In genomic region chr5:178093129-178093528, GRCh38 we compare ENCODE assay signal across 24 cellular contexts.
"Had no signal": no experiment of that assay in that cellular context is flagged by ENCODE, and none has a peak within 500 bp of the region (broad histone marks: within the 10 kb centered on the region; RNA-seq: fewer than 3 reads in every experiment).

No MANE protein-coding gene starts in this region.

- H3K36me3 Mint-ChIP-seq: neural progenitor cell had no signal

- H3K4me3 Mint-ChIP-seq: dendritic cell treated with granulocyte-macrophage colony-stimulating factor and Interleukin-4, amounts not matched to agents 40 ng/mL and 50 ng/mL, for 4 days; endodermal cell; natural killer cell treated with Interleukin-12 subunit alpha and Interleukin-12 subunit beta and Interleukin-15 and Interleukin-18, amount 100 ng/mL, for 72 hours; neural progenitor cell; stimulated activated naive B cell treated with anti-CD40 and anti-IgM and Interleukin-4, amounts not matched to agents 10 μg/mL and 1 μg/mL and 100 μg/mL, for 72 hours; stimulated activated naive CD8-positive, alpha-beta T cell treated with anti-CD3 and anti-CD28 coated beads, Interleukin-15, Interleukin-2, amounts not matched to agents 100 ng/mL and 50 ng/mL, for 24 hours had no signal

- H3K4me1 ChIP-seq: gastrocnemius medialis, lower lobe of right lung, neural progenitor cell, parathyroid adenoma, right lobe of liver, transverse colon, upper lobe of right lung, uterus had no signal

- H3K36me3 ChIP-seq: gastrocnemius medialis, lower lobe of right lung, neural progenitor cell, right lobe of liver, thoracic aorta, transverse colon, upper lobe of right lung, uterus had no signal

- H3K9me3 Mint-ChIP-seq: stimulated activated naive CD8-positive, alpha-beta T cell treated with anti-CD3 and anti-CD28 coated beads, Interleukin-15, Interleukin-2, amounts not matched to agents 100 ng/mL and 50 ng/mL, for 24 hours had no signal

- H3K4me3 ChIP-seq: gastrocnemius medialis, lower lobe of right lung, neural progenitor cell, right lobe of liver, thoracic aorta, transverse colon, upper lobe of right lung, uterus had no signal

- H3K27me3 ChIP-seq: neural progenitor cell, right lobe of liver, upper lobe of right lung, uterus had no signal

- DNase-seq: effector CD8-positive, alpha-beta T cell; endodermal cell; foreskin fibroblast; gastrocnemius medialis; head of caudate nucleus; left ventricle myocardium superior; lower lobe of right lung; right lobe of liver; small intestine; stimulated activated CD4-positive, alpha-beta T cell treated with anti-CD3 and anti-CD28 coated beads, Interleukin-15, amount 100 ng/mL, for 24 hours; stimulated activated CD4-positive, alpha-beta T cell treated with anti-CD3 and anti-CD28 coated beads, Interleukin-2, amount 100 ng/mL, for 48 hours; stimulated activated naive B cell treated with anti-CD40 and anti-IgM and Interleukin-4, amounts not matched to agents 10 μg/mL and 1 μg/mL and 100 μg/mL, for 72 hours; transverse colon; upper lobe of right lung; uterus had no signal

- H3K27me3 Mint-ChIP-seq: stimulated activated naive CD8-positive, alpha-beta T cell treated with anti-CD3 and anti-CD28 coated beads, Interleukin-15, Interleukin-2, amounts not matched to agents 100 ng/mL and 50 ng/mL, for 24 hours had no signal

- H3K27ac Mint-ChIP-seq: dendritic cell treated with granulocyte-macrophage colony-stimulating factor and Interleukin-4, amounts not matched to agents 40 ng/mL and 50 ng/mL, for 4 days; endodermal cell; natural killer cell treated with Interleukin-12 subunit alpha and Interleukin-12 subunit beta and Interleukin-15 and Interleukin-18, amount 100 ng/mL, for 72 hours; neural progenitor cell; progenitor cell of endocrine pancreas; stimulated activated naive B cell treated with anti-CD40 and anti-IgM and Interleukin-4, amounts not matched to agents 10 μg/mL and 1 μg/mL and 100 μg/mL, for 72 hours; stimulated activated naive CD8-positive, alpha-beta T cell treated with anti-CD3 and anti-CD28 coated beads, Interleukin-15, Interleukin-2, amounts not matched to agents 100 ng/mL and 50 ng/mL, for 24 hours had no signal

- H3K27ac ChIP-seq: epithelial cell of prostate, gastrocnemius medialis, lower lobe of right lung, neural progenitor cell, parathyroid adenoma, right lobe of liver, thoracic aorta, transverse colon, upper lobe of right lung, uterus had no signal

- H3K9ac ChIP-seq: neural progenitor cell, parathyroid adenoma had no signal

- H3K4me2 ChIP-seq: neural progenitor cell had no signal

- H3K4me1 Mint-ChIP-seq: endodermal cell, neural progenitor cell had no signal

- H3K9me3 ChIP-seq: gastrocnemius medialis, lower lobe of right lung, right lobe of liver, transverse colon, upper lobe of right lung had no signal

- ATAC-seq: esophagus mucosa; gastrocnemius medialis; left ventricle myocardium superior; lower lobe of right lung; natural killer cell treated with Interleukin-12 subunit alpha and Interleukin-12 subunit beta and Interleukin-15 and Interleukin-18, amount 100 ng/mL, for 72 hours; right lobe of liver; stimulated activated naive B cell treated with anti-CD40 and anti-IgM and Interleukin-4, amounts not matched to agents 10 μg/mL and 1 μg/mL and 100 μg/mL, for 72 hours; upper lobe of right lung had no signal
